22 cellular contexts compared by ENCODE assay signal in genomic region chr14:50139192-50139591, GRCh38. TPM values are rescaled to one million over a fixed set of nuclear protein-coding genes. Genes with fewer than 3 reads are reported as not detected.
DNase-seq lines count a peak whose midpoint lies in the region; ATAC-seq lines count a peak whose summit lies in the region.
"Had no signal": no experiment of that assay in that cellular context is flagged by ENCODE, and none has a peak within 500 bp of the region (broad histone marks: within the 10 kb centered on the region; RNA-seq: fewer than 3 reads in every experiment).

No MANE protein-coding gene starts in this region.

- DNase-seq in EL (peak; percentile 60), M059J (ENCODE audit: low read depth) (peak; percentile 91), astrocyte of the hippocampus (ENCODE audit: low read depth, low spot score) (peak; percentile 86), iPS-NIHi11 (ENCODE audit: low spot score) (peak; percentile 25), COR-L47 (lab: John Stamatoyannopoulos, UW) (no peak)
- DNase-seq in activated CD4-positive, alpha-beta memory T cell treated with anti-CD3 and anti-CD28 coated beads, Interleukin-2, amount 10 ng/mL, durations not matched to agents 7 days and 5 days = no peak
- DNase-seq: activated CD8-positive, alpha-beta memory T cell treated with anti-CD3 and anti-CD28 coated beads, Interleukin-2, amount 50 U/mL, for 48 hours; activated naive CD8-positive, alpha-beta T cell treated with anti-CD3 and anti-CD28 coated beads, Interleukin-2, amount 10 ng/mL, durations not matched to agents 7 days and 5 days; dermis blood vessel endothelial cell; HCEC 1CT; lower lobe of right lung; NCI-H1092 treated with DMSO at 0.1 percent for 48 hours; NCI-H2029; NCI-H446 treated with DMSO at 0.1 percent for 48 hours; NK-92 treated with Interleukin-12 subunit alpha and Interleukin-12 subunit beta, amount 100 ng/mL, for 24 hours; Peyer's patch; upper lobe of left lung; WERI-Rb-1 had no signal

- no peaks in the 10 kb centered on the region for H3K36me3 Mint-ChIP-seq in activated CD4-positive, alpha-beta memory T cell treated with anti-CD3 and anti-CD28 coated beads, Interleukin-2, amount 10 ng/mL, durations not matched to agents 7 days and 5 days (ENCODE audit: low read depth)
- H3K36me3 Mint-ChIP-seq: activated naive CD8-positive, alpha-beta T cell treated with anti-CD3 and anti-CD28 coated beads, Interleukin-2, amount 10 ng/mL, durations not matched to agents 7 days and 5 days had no signal

- POLR2A ChIA-PET in activated CD4-positive, alpha-beta memory T cell treated with anti-CD3 and anti-CD28 coated beads, Interleukin-2, amount 10 ng/mL, durations not matched to agents 7 days and 5 days (lab: Charles Lee) = no interaction called here

- no peaks in the 10 kb centered on the region for H3K9me3 Mint-ChIP-seq in activated CD4-positive, alpha-beta memory T cell treated with anti-CD3 and anti-CD28 coated beads, Interleukin-2, amount 10 ng/mL, durations not matched to agents 7 days and 5 days
- H3K9me3 Mint-ChIP-seq: activated naive CD8-positive, alpha-beta T cell treated with anti-CD3 and anti-CD28 coated beads, Interleukin-2, amount 10 ng/mL, durations not matched to agents 7 days and 5 days; T-helper 2 cell treated with Interferon-gamma antibody and Interleukin-4, amounts not matched to agents 5 μg/mL and 100 μg/mL, for 36 hours had no signal

- no peaks in the 10 kb centered on the region for H3K4me1 Mint-ChIP-seq in activated CD4-positive, alpha-beta memory T cell treated with anti-CD3 and anti-CD28 coated beads, Interleukin-2, amount 10 ng/mL, durations not matched to agents 7 days and 5 days
- H3K4me1 Mint-ChIP-seq: activated naive CD8-positive, alpha-beta T cell treated with anti-CD3 and anti-CD28 coated beads, Interleukin-2, amount 10 ng/mL, durations not matched to agents 7 days and 5 days had no signal

- H3K4me3 Mint-ChIP-seq in activated CD4-positive, alpha-beta memory T cell treated with anti-CD3 and anti-CD28 coated beads, Interleukin-2, amount 10 ng/mL, durations not matched to agents 7 days and 5 days = no peak overlapping the region
- H3K4me3 Mint-ChIP-seq: activated naive CD8-positive, alpha-beta T cell treated with anti-CD3 and anti-CD28 coated beads, Interleukin-2, amount 10 ng/mL, durations not matched to agents 7 days and 5 days; T-helper 2 cell treated with Interferon-gamma antibody and Interleukin-4, amounts not matched to agents 5 μg/mL and 100 μg/mL, for 36 hours had no signal

- no peak overlapping the region for H3K27ac Mint-ChIP-seq in activated CD4-positive, alpha-beta memory T cell treated with anti-CD3 and anti-CD28 coated beads, Interleukin-2, amount 10 ng/mL, durations not matched to agents 7 days and 5 days
- H3K27ac Mint-ChIP-seq: activated naive CD8-positive, alpha-beta T cell treated with anti-CD3 and anti-CD28 coated beads, Interleukin-2, amount 10 ng/mL, durations not matched to agents 7 days and 5 days; progenitor cell of endocrine pancreas; T-helper 2 cell treated with Interferon-gamma antibody and Interleukin-4, amounts not matched to agents 5 μg/mL and 100 μg/mL, for 36 hours had no signal

- ATAC-seq in GM19351 (IDR thresholded peaks at IDR 0.05; ENCODE audit: unreplicated experiment) = no peak
- no peak for ATAC-seq in HG03025 (IDR thresholded peaks at IDR 0.05; ENCODE audit: low FRiP score, unreplicated experiment)
- ATAC-seq: lower lobe of right lung had no signal

- CTCF ChIA-PET in activated CD4-positive, alpha-beta memory T cell treated with anti-CD3 and anti-CD28 coated beads, Interleukin-2, amount 10 ng/mL, durations not matched to agents 7 days and 5 days (lab: Charles Lee) = interaction anchor here (0.7 to 1.0 kb wide), 2 partner anchors 11 to 122 kb away, joined by 3 read pairs; no protein-coding TSS in a partner anchor

- H3K27me3 Mint-ChIP-seq in activated CD4-positive, alpha-beta memory T cell treated with anti-CD3 and anti-CD28 coated beads, Interleukin-2, amount 10 ng/mL, durations not matched to agents 7 days and 5 days = no peaks in the 10 kb centered on the region
- H3K27me3 Mint-ChIP-seq: activated naive CD8-positive, alpha-beta T cell treated with anti-CD3 and anti-CD28 coated beads, Interleukin-2, amount 10 ng/mL, durations not matched to agents 7 days and 5 days; progenitor cell of endocrine pancreas had no signal

RNA-seq across cellular contexts. Expression of gene VCPKMT, which starts 22.8 kb away (rescaled TPM):
- total RNA-seq in M059J (2014; rRNA removed; shearing (Covaris generic)) = 2.1 and 6.8 TPM in 2 replicates
- total RNA-seq in activated CD4-positive, alpha-beta memory T cell treated with anti-CD3 and anti-CD28 coated beads, Interleukin-2, amount 10 ng/mL, durations not matched to agents 7 days and 5 days = 1 to 10 TPM; 7.5 to 9.5 TPM

Comparison
In these comparisons a context has a peak if more than half of its experiments do, and no peak if none do; other contexts are left out.
1. DNase-seq: peak in EL (single experiment), M059J (single experiment), astrocyte of the hippocampus (single experiment) and iPS-NIHi11 (single experiment); none in activated CD4-positive, alpha-beta memory T cell treated with anti-CD3 and anti-CD28 coated beads, Interleukin-2, amount 10 ng/mL, durations not matched to agents 7 days and 5 days (single experiment) and COR-L47 (single experiment).